Comparison of ENCODE assay signal across 2 cellular contexts in genomic region chr4:16284050-16284449, GRCh38.
A peak's percentile ranks its signal among the peaks of the same experiment; 100 is the strongest.
TF ChIP-seq lines count a peak whose summit lies in the region.

No MANE protein-coding gene starts in this region.

TF ChIP-seq in HepG2, 621 proteins besides CTCF, POLR2A, EP300 and RAD21:
- TF ChIP-seq SKI (IDR thresholded peaks at IDR 0.05; ENCODE audit: partially characterized antibody) (no peak), ZFP36 (IDR thresholded peaks at IDR 0.05; ENCODE audit: borderline replicate concordance, low read depth, low read length, partially characterized antibody) (peak; percentile 35), ZNF350 (CRISPR knock-in tag; IDR thresholded peaks at IDR 0.05; ENCODE audit: borderline replicate concordance, low read depth) (no peak)

TF ChIP-seq in K562, 482 proteins besides CTCF, POLR2A, EP300 and RAD21:
- TF ChIP-seq CEBPZ (IDR thresholded peaks at IDR 0.05; ENCODE audit: borderline replicate concordance, low read depth, low read length) = peak; percentile 45; the same call in 1 of the 2 replicates
- no peak for TF ChIP-seq ZKSCAN3 (CRISPR knock-in tag; IDR thresholded peaks at IDR 0.05)
- peak; percentile 79 for TF ChIP-seq ZFP36 (IDR thresholded peaks at IDR 0.05; ENCODE audit: low read depth, low read length, partially characterized antibody)
- TF ChIP-seq MTF1 (CRISPR knock-in tag; IDR thresholded peaks at IDR 0.05; ENCODE audit: borderline replicate concordance) = no peak
- no peak for TF ChIP-seq E2F6 (IDR thresholded peaks at IDR 0.05; ENCODE audit: borderline replicate concordance in 1 of 2, extremely low read depth in 1 of 2, insufficient read depth in 1 of 2, insufficient read length in 1 of 2, low read depth in 1 of 2, low read length in 1 of 2, poor library complexity in 1 of 2, severe bottlenecking in 1 of 2)
- no peak for TF ChIP-seq SIN3B (IDR thresholded peaks at IDR 0.05; ENCODE audit: low read depth)
- no peak for TF ChIP-seq ILF3 (IDR thresholded peaks at IDR 0.05; ENCODE audit: borderline replicate concordance)
- 0 out of 3 replicates have a peak, but pooled peaks of 1 of the 2 experiments have one; percentile 18 for TF ChIP-seq CBX3 (IDR thresholded peaks at IDR 0.05; ENCODE audit: borderline replicate concordance in 1 of 2, low read length in 2 of 2)
- no peak for TF ChIP-seq ARID3B (CRISPR knock-in tag; IDR thresholded peaks at IDR 0.05; ENCODE audit: borderline replicate concordance)
TF ChIP-seq in K562: peak in this region for 3.
